ENCODE assay signal across 26 cellular contexts in genomic region chr14:73170686-73171085, GRCh38.
"Had no signal": no experiment of that assay in that cellular context is flagged by ENCODE, and none has a peak within 500 bp of the region (broad histone marks: within the 10 kb centered on the region; RNA-seq: fewer than 3 reads in every experiment).

No MANE protein-coding gene starts in this region.

- H3K4me2 ChIP-seq: neural progenitor cell, smooth muscle cell had no signal

- H3K4me3 Mint-ChIP-seq: activated B cell treated with CpG ODN at 0.5 μM for 24 hours; activated CD4-positive, alpha-beta T cell treated with anti-CD3 and anti-CD28 coated beads for 36 hours; activated naive CD4-positive, alpha-beta T cell treated with anti-CD3 and anti-CD28 coated beads, Interleukin-2, amount 50 U/mL, for 24 hours; activated T-helper 1 cell treated with anti-CD3 and anti-CD28 coated beads, Interleukin-12 subunit alpha, Interleukin-12 subunit beta, Interleukin-2, Interleukin-4 antibody, amounts not matched to agents 30 ng/mL and 10 ng/mL and 1 ng/mL, durations not matched to agents 14 hours and 24 hours and 36 hours; central memory CD8-positive, alpha-beta T cell; naive thymus-derived CD4-positive, alpha-beta T cell; neural progenitor cell; T-helper 2 cell treated with Interferon-gamma antibody and Interleukin-4, amounts not matched to agents 5 μg/mL and 100 μg/mL, for 36 hours had no signal

- H3K4me3 ChIP-seq: ascending aorta, colonic mucosa, heart right ventricle, left lung, neural progenitor cell, sigmoid colon, smooth muscle cell, upper lobe of left lung had no signal

- H3K27me3 Mint-ChIP-seq: activated B cell treated with CpG ODN at 0.5 μM for 24 hours; activated CD4-positive, alpha-beta T cell treated with anti-CD3 and anti-CD28 coated beads for 36 hours; activated naive CD4-positive, alpha-beta T cell treated with anti-CD3 and anti-CD28 coated beads, Interleukin-2, amount 50 U/mL, for 24 hours; central memory CD8-positive, alpha-beta T cell; naive thymus-derived CD4-positive, alpha-beta T cell; progenitor cell of endocrine pancreas had no signal

- H3K9ac ChIP-seq: neural progenitor cell had no signal

- ATAC-seq: activated CD4-positive, alpha-beta T cell treated with anti-CD3 and anti-CD28 coated beads for 36 hours; heart right ventricle; left lung; naive thymus-derived CD4-positive, alpha-beta T cell; SK-N-SH treated with all-trans-retinoic acid at 6 μM for 48 hours had no signal

- H3K27me3 ChIP-seq: ascending aorta, colonic mucosa, heart right ventricle, left lung, neural progenitor cell, sigmoid colon, upper lobe of left lung had no signal

- DNase-seq: activated B cell treated with CpG ODN at 0.5 μM for 24 hours; activated CD4-positive, alpha-beta T cell treated with anti-CD3 and anti-CD28 coated beads for 36 hours; activated CD4-positive, alpha-beta T cell treated with anti-CD3 and anti-CD28 coated beads, Interleukin-2, amount 50 U/mL, for 4 hours; activated gamma-delta T cell treated with Interleukin-2 at 50 U/mL for 16 hours; activated T-cell treated with anti-CD3 and anti-CD28 coated beads for 4 hours; colonic mucosa; heart right ventricle; kidney; left lung; naive thymus-derived CD4-positive, alpha-beta T cell; retina; sigmoid colon; stimulated activated CD4-positive, alpha-beta T cell treated with anti-CD3 and anti-CD28 coated beads, Interleukin-2, amount 100 ng/mL, for 48 hours; stimulated activated CD8-positive, alpha-beta memory T cell treated with anti-CD3 and anti-CD28 coated beads, Interleukin-4, amount 100 ng/mL, for 48 hours; stimulated activated naive CD4-positive, alpha-beta T cell; upper lobe of left lung had no signal

- H3K4me1 Mint-ChIP-seq: activated B cell treated with CpG ODN at 0.5 μM for 24 hours; activated CD4-positive, alpha-beta T cell treated with anti-CD3 and anti-CD28 coated beads for 36 hours; activated naive CD4-positive, alpha-beta T cell treated with anti-CD3 and anti-CD28 coated beads, Interleukin-2, amount 50 U/mL, for 24 hours had no signal

- H2AFZ ChIP-seq: neural progenitor cell had no signal

- H3K27ac Mint-ChIP-seq: activated B cell treated with CpG ODN at 0.5 μM for 24 hours; activated CD4-positive, alpha-beta T cell treated with anti-CD3 and anti-CD28 coated beads for 36 hours; activated naive CD4-positive, alpha-beta T cell treated with anti-CD3 and anti-CD28 coated beads, Interleukin-2, amount 50 U/mL, for 24 hours; activated T-helper 1 cell treated with anti-CD3 and anti-CD28 coated beads, Interleukin-12 subunit alpha, Interleukin-12 subunit beta, Interleukin-2, Interleukin-4 antibody, amounts not matched to agents 30 ng/mL and 10 ng/mL and 1 ng/mL, durations not matched to agents 14 hours and 24 hours and 36 hours; neural progenitor cell; progenitor cell of endocrine pancreas; T-helper 2 cell treated with Interferon-gamma antibody and Interleukin-4, amounts not matched to agents 5 μg/mL and 100 μg/mL, for 36 hours had no signal

- H3K27ac ChIP-seq: ascending aorta, colonic mucosa, epithelial cell of prostate, heart right ventricle, left lung, neural progenitor cell, sigmoid colon, upper lobe of left lung had no signal

- H3K4me1 ChIP-seq: ascending aorta, colonic mucosa, left lung, neural progenitor cell, sigmoid colon, upper lobe of left lung had no signal

- H3K9me3 ChIP-seq: ascending aorta, colonic mucosa, heart right ventricle, left lung, sigmoid colon, upper lobe of left lung had no signal

- H3K9me3 Mint-ChIP-seq: activated B cell treated with CpG ODN at 0.5 μM for 24 hours; activated naive CD4-positive, alpha-beta T cell treated with anti-CD3 and anti-CD28 coated beads, Interleukin-2, amount 50 U/mL, for 24 hours; activated T-helper 1 cell treated with anti-CD3 and anti-CD28 coated beads, Interleukin-12 subunit alpha, Interleukin-12 subunit beta, Interleukin-2, Interleukin-4 antibody, amounts not matched to agents 30 ng/mL and 10 ng/mL and 1 ng/mL, durations not matched to agents 14 hours and 24 hours and 36 hours; central memory CD8-positive, alpha-beta T cell; naive thymus-derived CD4-positive, alpha-beta T cell; neural progenitor cell; T-helper 2 cell treated with Interferon-gamma antibody and Interleukin-4, amounts not matched to agents 5 μg/mL and 100 μg/mL, for 36 hours had no signal
